ENCODE assay signal across 21 cellular contexts in genomic region chr4:8112672-8113071, GRCh38. TPM values are rescaled to one million over a fixed set of nuclear protein-coding genes. Genes with fewer than 3 reads are reported as not detected.
DNase-seq lines count a peak whose midpoint lies in the region; ATAC-seq, FAIRE-seq and TF ChIP-seq lines count a peak whose summit lies in the region.
"Had no signal": no experiment of that assay in that cellular context is flagged by ENCODE, and none has a peak within 500 bp of the region (broad histone marks: within the 10 kb centered on the region; RNA-seq: fewer than 3 reads in every experiment).

No MANE protein-coding gene starts in this region.

- TF ChIP-seq POLR2A in heart left ventricle (IDR thresholded peaks at IDR 0.05) = no peak
- TF ChIP-seq POLR2A in Peyer's patch (IDR thresholded peaks at IDR 0.05) = no peak
- no peak for TF ChIP-seq POLR2A in right lobe of liver (IDR thresholded peaks at IDR 0.05)
- no peak for TF ChIP-seq POLR2A in stomach (IDR thresholded peaks at IDR 0.05)

- intact Hi-C loops in heart left ventricle (cut with DNase I) (loop anchor here in 2 of 10 donors (1.0 to 5.0 kb wide), 2 partner anchors 23 to 45 kb away; partner anchors contain the start of gene ABLIM2 (in 1 of the 2)), left cardiac atrium (cut with DNase I) (no loop called here), right lobe of liver (cut with DNase I) (no loop called here), stomach (cut with DNase I; ENCODE audit: low total_unique reads) (no loop called here)

- DNase-seq in heart left ventricle (peak in 1 of 5 donors; percentile 47), left cardiac atrium (no peak), Peyer's patch (no peak), right lobe of liver (no peak), stomach (no peak), RCC 7860 (ENCODE audit: low spot score) (no peak), mesenteric fat pad (ENCODE audit: low spot score) (no peak)
- DNase-seq: activated B cell treated with CpG ODN at 0.5 μM for 24 hours; activated naive CD4-positive, alpha-beta T cell treated with anti-CD3 and anti-CD28 coated beads, Interleukin-2, amount 50 U/mL, for 16 hours; amygdala; esophagus squamous epithelium; lower lobe of right lung; NCI-H2171; spleen; stimulated activated CD4-positive, alpha-beta T cell treated with anti-CD3 and anti-CD28 coated beads, Interleukin-4, amount 100 ng/mL, for 24 hours; stimulated activated naive B cell treated with anti-CD40 and anti-IgM and Interleukin-4, amounts not matched to agents 10 μg/mL and 1 μg/mL and 100 μg/mL, for 72 hours; T1000 had no signal

- no peaks in the 10 kb centered on the region for H3K36me3 ChIP-seq in heart left ventricle
- no peaks in the 10 kb centered on the region for H3K36me3 ChIP-seq in Peyer's patch
- no peaks in the 10 kb centered on the region for H3K36me3 ChIP-seq in right lobe of liver
- H3K36me3 ChIP-seq in stomach = no peaks in the 10 kb centered on the region
- H3K36me3 ChIP-seq: esophagus squamous epithelium, gastroesophageal sphincter, lower lobe of right lung, neutrophil had no signal

- H3K27ac ChIP-seq in heart left ventricle (peak overlapping the region in 9 of 12 donors; percentile 6 to 85 (median 72)), Peyer's patch (peak overlapping the region in 3 of 4 donors; percentile 46 to 79 (median 74)), right lobe of liver (peak overlapping the region; percentile 2 to 62 (median 12)), stomach (peak overlapping the region in 4 of 5 donors; percentile 48 to 76 (median 60))
- H3K27ac ChIP-seq: C4-2B, lower lobe of right lung, neutrophil had no signal

- WGBS in heart left ventricle, 4 donors = 78 to 87% (median 86%) methylated on average over 8 to 10 of the region's 10 CpGs
- 50% methylated on average over 2 of the region's 10 CpGs for WGBS in right lobe of liver (ENCODE audit: insufficient coverage, low coverage, low lambda C conversion rate, missing lambda C conversion rate)
- 70 to 80% (median 75%) methylated on average over 10 of the region's 10 CpGs for WGBS in stomach, 5 donors

- H3K4me3 ChIP-seq in heart left ventricle (no peak overlapping the region), Peyer's patch (no peak overlapping the region), right lobe of liver (no peak overlapping the region), stomach (no peak overlapping the region)
- H3K4me3 ChIP-seq: esophagus squamous epithelium, gastroesophageal sphincter, lower lobe of right lung, spleen had no signal

- H3K27me3 ChIP-seq in heart left ventricle (no peaks in the 10 kb centered on the region), Peyer's patch (no peaks in the 10 kb centered on the region), right lobe of liver (no peaks in the 10 kb centered on the region), stomach (peaks cover 0 to 17% (median 0%) of the 10 kb centered on the region in 3 donors)
- H3K27me3 ChIP-seq: gastroesophageal sphincter had no signal

- ATAC-seq in heart left ventricle (no peak), left cardiac atrium (no peak), right lobe of liver (no peak), HG02840 (IDR thresholded peaks at IDR 0.05; ENCODE audit: low FRiP score, unreplicated experiment) (no peak)
- ATAC-seq: gastroesophageal sphincter; lower lobe of right lung; stimulated activated naive B cell treated with anti-CD40 and anti-IgM and Interleukin-4, amounts not matched to agents 10 μg/mL and 1 μg/mL and 100 μg/mL, for 72 hours had no signal

- no peak for TF ChIP-seq EP300 in stomach (IDR thresholded peaks at IDR 0.05)

- H3K9me3 ChIP-seq in heart left ventricle (no peaks in the 10 kb centered on the region), Peyer's patch (no peaks in the 10 kb centered on the region), right lobe of liver (no peaks in the 10 kb centered on the region), stomach (no peaks in the 10 kb centered on the region)
- H3K9me3 ChIP-seq: esophagus squamous epithelium, gastroesophageal sphincter, lower lobe of right lung, neutrophil, spleen had no signal

- TF ChIP-seq CTCF in heart left ventricle (IDR thresholded peaks at IDR 0.05) (no peak), Peyer's patch (IDR thresholded peaks at IDR 0.05) (no peak), right lobe of liver (IDR thresholded peaks at IDR 0.05) (no peak), stomach (IDR thresholded peaks at IDR 0.05) (no peak)

- H3K4me1 ChIP-seq in heart left ventricle (peaks cover 0 to 40% (median 22%) of the 10 kb centered on the region in 12 donors), Peyer's patch (peaks cover 0 to 27% (median 2%) of the 10 kb centered on the region in 4 donors), right lobe of liver (peaks cover 0 to 10% (median 0%) of the 10 kb centered on the region in 4 donors), stomach (peaks cover 9 to 29% (median 22%) of the 10 kb centered on the region in 4 donors)

- FAIRE-seq in RCC 7860 (lab: Jason Lieb, UNC) = no peak

RNA-seq across cellular contexts. Expression of gene ABLIM2, which starts 45.9 kb away (rescaled TPM):
- total RNA-seq in heart left ventricle = 10 to 100 TPM; 14.3 to 25.8 (median 18.4) TPM
- 10 to 100 TPM; 11.1 to 27.9 TPM for polyA plus RNA-seq in heart left ventricle
- 10 to 100 TPM; 14.3 to 23.1 TPM for total RNA-seq in left cardiac atrium
- 10 to 100 TPM in 3 of 4 donors, 1 to 10 TPM in 1; 9.0 to 24.2 (median 11.7) TPM for total RNA-seq in Peyer's patch
- total RNA-seq in right lobe of liver = 1 to 10 TPM in 5 of 6 experiments, under 1 TPM in 1; 0.93 to 3.5 (median 2.3) TPM
- total RNA-seq in stomach = 10 to 100 TPM in 2 of 5 donors, 1 to 10 TPM in 3; 3.1 to 28.0 (median 9.4) TPM
- 1 to 10 TPM; 2.3 to 5.8 (median 2.4) TPM for polyA plus RNA-seq in stomach
- 34.1 TPM for total RNA-seq in mesenteric fat pad

Comparison
In these comparisons a context has a peak if more than half of its experiments do, and no peak if none do; other contexts are left out.
1. H3K27ac ChIP-seq: peak in every context shown above with its lines; median percentile 74 in Peyer's patch; 72 in heart left ventricle; 60 in stomach; 12 in right lobe of liver.